ENCODE assay signal across 8 cellular contexts in genomic region chr4:72505314-72505744, GRCh38.
DNase-seq lines count a peak whose midpoint lies in the region; ATAC-seq and TF ChIP-seq lines count a peak whose summit lies in the region.

No MANE protein-coding gene starts in this region.

- H2AFZ ChIP-seq in SU-DHL-6 (ENCODE audit: low read depth, low read length, severe bottlenecking) = no peak overlapping the region

- H3K4me1 Mint-ChIP-seq in activated naive CD4-positive, alpha-beta T cell treated with anti-CD3 and anti-CD28 coated beads for 36 hours (ENCODE audit: low read depth) = no peaks in the 10 kb centered on the region

- H3K27me3 Mint-ChIP-seq in activated naive CD4-positive, alpha-beta T cell treated with anti-CD3 and anti-CD28 coated beads for 36 hours (ENCODE audit: low read depth) = peaks cover 11% of the 10 kb centered on the region

- H3K79me2 ChIP-seq in SU-DHL-6 (ENCODE audit: insufficient read depth, low read length) = no peaks in the 10 kb centered on the region

- H3K9me3 Mint-ChIP-seq in activated naive CD4-positive, alpha-beta T cell treated with anti-CD3 and anti-CD28 coated beads for 36 hours = peaks cover 3% of the 10 kb centered on the region

- no peak overlapping the region for H3K4me2 ChIP-seq in SU-DHL-6 (ENCODE audit: low read depth, low read length, poor library complexity, severe bottlenecking)

- no peaks in the 10 kb centered on the region for H3K36me3 Mint-ChIP-seq in activated naive CD4-positive, alpha-beta T cell treated with anti-CD3 and anti-CD28 coated beads for 36 hours (ENCODE audit: low read depth)

- no peak overlapping the region for H3K27ac ChIP-seq in HL-60 (replicated peaks)
- H3K27ac ChIP-seq in SU-DHL-6 (ENCODE audit: low read depth, low read length) = no peak overlapping the region
- no peak overlapping the region for H3K27ac ChIP-seq in caudate nucleus (ENCODE audit: low read depth, low read length)

- H3K9ac ChIP-seq in SU-DHL-6 (ENCODE audit: low read length) = no peak overlapping the region

- H3F3A ChIP-seq in SU-DHL-6 (ENCODE audit: insufficient read depth) = no peaks in the 10 kb centered on the region

- no peaks in the 10 kb centered on the region for H3K36me3 ChIP-seq in SU-DHL-6 (ENCODE audit: low read length)

- intact Hi-C loops in activated naive CD4-positive, alpha-beta T cell treated with anti-CD3 and anti-CD28 coated beads for 36 hours (cut with micrococcal nuclease) = loop anchor here (1.0 kb wide), 2 partner anchors 381 to 516 kb away; no protein-coding TSS in a partner anchor

- H4K20me1 ChIP-seq in SU-DHL-6 (ENCODE audit: low read depth, low read length) = no peaks in the 10 kb centered on the region

- TF ChIP-seq CTCF in HL-60 (IDR thresholded peaks at IDR 0.05; ENCODE audit: insufficient read depth, low read length) = peak; percentile 40
- peak; percentile 36 for TF ChIP-seq CTCF in SU-DHL-6 (IDR thresholded peaks at IDR 0.05; ENCODE audit: insufficient read depth, low read length, poor library complexity, severe bottlenecking)
- TF ChIP-seq CTCF in retinal pigment epithelial cell (conservative IDR thresholded peaks at IDR 0.05; ENCODE audit: low read depth, low read length) = peak; percentile 92

- no peaks in the 10 kb centered on the region for H3K27me3 ChIP-seq in HL-60 (ENCODE audit: insufficient read depth, poor library complexity, severe bottlenecking)
- no peaks in the 10 kb centered on the region for H3K27me3 ChIP-seq in SU-DHL-6 (ENCODE audit: low read length)

- H3K9me3 ChIP-seq in SU-DHL-6 (ENCODE audit: insufficient read depth, low read length) = no peaks in the 10 kb centered on the region

- H3K27ac Mint-ChIP-seq in activated naive CD4-positive, alpha-beta T cell treated with anti-CD3 and anti-CD28 coated beads for 36 hours = no peak overlapping the region

- ATAC-seq in GM21367 (IDR thresholded peaks at IDR 0.05; ENCODE audit: unreplicated experiment) = peak; percentile 85

- CTCF ChIA-PET in activated naive CD4-positive, alpha-beta T cell treated with anti-CD3 and anti-CD28 coated beads for 36 hours (lab: Charles Lee) = no interaction called here

- H3K4me3 Mint-ChIP-seq in activated naive CD4-positive, alpha-beta T cell treated with anti-CD3 and anti-CD28 coated beads for 36 hours = no peak overlapping the region

- DNase-seq in ELR (ENCODE audit: low read depth) = peak; percentile 65
- DNase-seq in HL-60 (ENCODE audit: low read depth in 1 of 2, low spot score in 1 of 2) = no peak
- DNase-seq in globus pallidus (ENCODE audit: low spot score) = peak; percentile 11
- DNase-seq in retinal pigment epithelial cell (ENCODE audit: low read depth) = peak; percentile 34
- DNase-seq in activated naive CD4-positive, alpha-beta T cell treated with anti-CD3 and anti-CD28 coated beads for 36 hours = no peak
- DNase-seq in caudate nucleus (lab: John Stamatoyannopoulos, UW) = no peak

- no peaks in the 10 kb centered on the region for H3K9me2 ChIP-seq in SU-DHL-6 (replicated peaks; ENCODE audit: insufficient read depth, low read length)

- H3K4me3 ChIP-seq in HL-60 (replicated peaks; ENCODE audit: insufficient read depth, low read length) (no peak overlapping the region), SU-DHL-6 (ENCODE audit: insufficient read depth, low read length, poor library complexity, severe bottlenecking) (no peak overlapping the region), retinal pigment epithelial cell (ENCODE audit: low read length) (no peak overlapping the region)

Comparison
In these comparisons a context has a peak if more than half of its experiments do, and no peak if none do; other contexts are left out.
1. DNase-seq: peak in ELR (single experiment), globus pallidus (single experiment) and retinal pigment epithelial cell (single experiment); none in HL-60 (0 of 2), activated naive CD4-positive, alpha-beta T cell treated with anti-CD3 and anti-CD28 coated beads for 36 hours (single experiment) and caudate nucleus (0 of 61).
2. CTCF ChIP-seq: peak in every context shown above with its lines; median percentile 92 in retinal pigment epithelial cell; 40 in HL-60; 36 in SU-DHL-6.